ENCODE assay signal across 16 cellular contexts in genomic region chr4:138398297-138398696, GRCh38.
DNase-seq lines count a peak whose midpoint lies in the region; ATAC-seq, FAIRE-seq and TF ChIP-seq lines count a peak whose summit lies in the region.
"Had no signal": no experiment of that assay in that cellular context is flagged by ENCODE, and none has a peak within 500 bp of the region (broad histone marks: within the 10 kb centered on the region; RNA-seq: fewer than 3 reads in every experiment).

No MANE protein-coding gene starts in this region.

- H3F3A ChIP-seq in GM23338 (replicated peaks; ENCODE audit: low read depth) = no peaks in the 10 kb centered on the region

- FAIRE-seq in small intestine (lab: Jason Lieb, UNC) = no peak
- FAIRE-seq: frontal cortex had no signal

- 72 to 86% (median 86%) methylated on average over 1 of the region's 1 CpG for WGBS in small intestine, 3 donors

- no peaks in the 10 kb centered on the region for H3K79me2 ChIP-seq in GM23338 (replicated peaks; ENCODE audit: insufficient read depth)

- H3K27me3 Mint-ChIP-seq in GM23338 (ENCODE audit: insufficient read depth, low read depth, poor library complexity) = no peaks in the 10 kb centered on the region
- H3K27me3 Mint-ChIP-seq in dendritic cell treated with granulocyte-macrophage colony-stimulating factor and Interleukin-4, amounts not matched to agents 40 ng/mL and 50 ng/mL, for 4 days = no peaks in the 10 kb centered on the region
- peaks cover 0 to 5% (median 2%) of the 10 kb centered on the region in 3 donors for H3K27me3 Mint-ChIP-seq in immature natural killer cell (ENCODE audit: low read depth in 3 of 3)

- H3K27me3 ChIP-seq in GM23338 (ENCODE audit: insufficient read depth) (no peaks in the 10 kb centered on the region), small intestine (ENCODE audit: control insufficient read depth in 2 of 2, insufficient read depth in 2 of 2, low read length in 2 of 2) (no peaks in the 10 kb centered on the region)
- H3K27me3 ChIP-seq: BLaER1, sigmoid colon, uterus had no signal

- H3K9me3 Mint-ChIP-seq in GM23338 = peaks cover 3% of the 10 kb centered on the region; the same call in 1 of the 3 replicates
- H3K9me3 Mint-ChIP-seq in dendritic cell treated with granulocyte-macrophage colony-stimulating factor and Interleukin-4, amounts not matched to agents 40 ng/mL and 50 ng/mL, for 4 days = peaks cover 9% of the 10 kb centered on the region
- peaks cover 0 to 23% (median 5%) of the 10 kb centered on the region in 6 donors for H3K9me3 Mint-ChIP-seq in immature natural killer cell

- peak; percentile 100 for ATAC-seq in GM23338
- no peak for ATAC-seq in GM18502 (IDR thresholded peaks at IDR 0.05; ENCODE audit: poor library complexity, unreplicated experiment)

- H3K9me2 ChIP-seq in GM23338 (ENCODE audit: insufficient read depth) = no peaks in the 10 kb centered on the region

- H3K4me3 ChIP-seq in GM23338 (no peak overlapping the region), small intestine (ENCODE audit: low read depth in 1 of 2, low read length in 2 of 2) (no peak overlapping the region)
- H3K4me3 ChIP-seq: BLaER1, sigmoid colon, uterus had no signal

- H3K9me3 ChIP-seq in small intestine (ENCODE audit: control insufficient read depth, low read depth) = no peaks in the 10 kb centered on the region
- H3K9me3 ChIP-seq: BLaER1, sigmoid colon, uterus had no signal

- H3K36me3 ChIP-seq in GM23338 (ENCODE audit: insufficient read depth) (no peaks in the 10 kb centered on the region), small intestine (ENCODE audit: control insufficient read depth in 2 of 2, insufficient read depth in 2 of 2, low read length in 2 of 2) (no peaks in the 10 kb centered on the region)
- H3K36me3 ChIP-seq: BLaER1, sigmoid colon, uterus had no signal

- peaks cover 12% of the 10 kb centered on the region; the same call in 1 of the 2 replicates for H3K4me1 ChIP-seq in GM23338 (ENCODE audit: insufficient read depth)
- no peaks in the 10 kb centered on the region for H3K4me1 ChIP-seq in small intestine (ENCODE audit: control insufficient read depth in 2 of 2, insufficient read depth in 1 of 2, low read depth in 1 of 2, low read length in 1 of 2)
- H3K4me1 ChIP-seq: BLaER1, uterus had no signal

- intact Hi-C loops in dendritic cell treated with granulocyte-macrophage colony-stimulating factor and Interleukin-4, amounts not matched to agents 40 ng/mL and 50 ng/mL, for 4 days (cut with micrococcal nuclease) = loop anchor here (2.0 to 5.0 kb wide), 2 partner anchors 155 to 211 kb away; partner anchors contain the start of gene SLC7A11

- H3K27ac ChIP-seq in GM23338 (ENCODE audit: low read depth) (peak overlapping the region; percentile 60), small intestine (ENCODE audit: low read depth in 1 of 2, low read length in 1 of 2) (no peak overlapping the region)
- H3K27ac ChIP-seq: BLaER1, sigmoid colon, uterus had no signal

- H3K4me3 Mint-ChIP-seq in GM23338 (peak overlapping the region; percentile 11; the same call in 1 of the 3 replicates), immature natural killer cell (no peak overlapping the region)
- H3K4me3 Mint-ChIP-seq in dendritic cell treated with granulocyte-macrophage colony-stimulating factor and Interleukin-4, amounts not matched to agents 40 ng/mL and 50 ng/mL, for 4 days = no peak overlapping the region

- H3K4me1 Mint-ChIP-seq in GM23338 (peaks cover 14% of the 10 kb centered on the region; the same call in 2 of the 3 replicates), immature natural killer cell (no peaks in the 10 kb centered on the region)
- peaks cover 52% of the 10 kb centered on the region for H3K4me1 Mint-ChIP-seq in dendritic cell treated with granulocyte-macrophage colony-stimulating factor and Interleukin-4, amounts not matched to agents 40 ng/mL and 50 ng/mL, for 4 days (ENCODE audit: low read depth)

- peak; percentile 66 for DNase-seq in GM23338 (ENCODE audit: low spot score)
- peak; percentile 22 for DNase-seq in NCI-H2107 (lab: John Stamatoyannopoulos, UW)
- peak; percentile 36 for DNase-seq in medulla oblongata (ENCODE audit: extremely low spot score)
- no peak for DNase-seq in immature natural killer cell
- DNase-seq in small intestine = no peak
- no peak for DNase-seq in NCI-H2227 (lab: John Stamatoyannopoulos, UW; ENCODE audit: unreplicated experiment)
- DNase-seq: activated CD4-positive, alpha-beta T cell treated with anti-CD3 and anti-CD28 coated beads for 48 hours; activated effector memory CD4-positive, alpha-beta T cell treated with Interleukin-2 at 50 U/mL for 16 hours; KG1; midbrain; sigmoid colon; uterus had no signal

- no peaks in the 10 kb centered on the region for H4K20me1 ChIP-seq in GM23338 (replicated peaks; ENCODE audit: insufficient read depth)
- H4K20me1 ChIP-seq: BLaER1 had no signal

- peak overlapping the region; percentile 76; the same call in 1 of the 2 replicates for H3K27ac Mint-ChIP-seq in GM23338
- peak overlapping the region; percentile 86 for H3K27ac Mint-ChIP-seq in dendritic cell treated with granulocyte-macrophage colony-stimulating factor and Interleukin-4, amounts not matched to agents 40 ng/mL and 50 ng/mL, for 4 days
- H3K27ac Mint-ChIP-seq in immature natural killer cell = no peak overlapping the region

- no peak overlapping the region for H2AFZ ChIP-seq in GM23338

- no peak for TF ChIP-seq CTCF in GM23338 (conservative IDR thresholded peaks at IDR 0.05; ENCODE audit: low read depth in 2 of 2)

- H3K36me3 Mint-ChIP-seq in GM23338 (ENCODE audit: low read depth) (no peaks in the 10 kb centered on the region), immature natural killer cell (peaks cover 0 to 4% (median 0%) of the 10 kb centered on the region in 3 donors)
- peaks cover 8% of the 10 kb centered on the region for H3K36me3 Mint-ChIP-seq in dendritic cell treated with granulocyte-macrophage colony-stimulating factor and Interleukin-4, amounts not matched to agents 40 ng/mL and 50 ng/mL, for 4 days (ENCODE audit: low read depth)

- H3K4me2 ChIP-seq in GM23338 = peak overlapping the region; percentile 53
- H3K4me2 ChIP-seq: BLaER1 had no signal

TF ChIP-seq in GM23338, 12 proteins besides CTCF, POLR2A, EP300 and RAD21 (continues in another document):
- TF ChIP-seq CREB1 (CRISPR knock-in tag; IDR thresholded peaks at IDR 0.05; ENCODE audit: low read depth) = 0 out of 2 replicates have a peak, but pooled peaks have one; percentile 16
- no peak for TF ChIP-seq STAT1 (IDR thresholded peaks at IDR 0.05; ENCODE audit: unreplicated experiment)
- no peak for TF ChIP-seq EZH2 (IDR thresholded peaks at IDR 0.05; ENCODE audit: low read depth, unreplicated experiment)
- peak; percentile 98 for TF ChIP-seq ZNF462 (CRISPR knock-in tag; IDR thresholded peaks at IDR 0.05)

Comparison
In these comparisons a context has a peak if more than half of its experiments do, and no peak if none do; other contexts are left out.
1. DNase-seq: peak in GM23338 (single experiment), NCI-H2107 (single experiment) and medulla oblongata (single experiment); none in immature natural killer cell (0 of 3), small intestine (single experiment) and NCI-H2227 (single experiment).
2. H3K27ac Mint-ChIP-seq: peak in GM23338 (single experiment) and dendritic cell treated with granulocyte-macrophage colony-stimulating factor and Interleukin-4, amounts not matched to agents 40 ng/mL and 50 ng/mL, for 4 days (single experiment); none in immature natural killer cell (0 of 6).